12 cellular contexts compared by ENCODE assay signal in the genomic region with DNA sequence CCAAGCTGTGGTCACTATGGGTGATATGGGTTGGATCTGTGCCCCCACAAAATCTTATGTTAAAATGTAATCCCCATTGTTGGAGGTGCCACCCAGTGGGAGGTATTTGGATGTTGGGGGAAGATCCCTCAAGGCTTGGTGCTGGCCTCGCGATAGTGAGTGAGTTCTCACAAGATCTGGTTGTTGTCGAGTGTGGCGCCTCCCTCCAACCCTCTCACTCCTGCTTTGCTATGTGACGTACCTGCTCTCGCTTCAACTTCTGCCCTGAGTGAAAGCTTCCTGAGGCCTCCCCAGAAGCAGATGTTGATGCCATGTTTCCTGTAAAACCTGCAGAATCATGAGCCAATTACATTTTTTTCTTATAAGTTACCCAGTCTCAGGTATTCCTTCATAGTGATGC. TPM values are rescaled to one million over a fixed set of nuclear protein-coding genes. Genes with fewer than 3 reads are reported as not detected.
"Had no signal": no experiment of that assay in that cellular context is flagged by ENCODE, and none has a peak within 500 bp of the region (broad histone marks: within the 10 kb centered on the region; RNA-seq: fewer than 3 reads in every experiment).

No MANE protein-coding gene starts in this region.

- H3K4me1 ChIP-seq: HAP-1 had no signal

- H3K36me3 ChIP-seq: HAP-1 had no signal

- H3K4me3 ChIP-seq: GM23248, HAP-1 had no signal

- H3K4me1 Mint-ChIP-seq: IgD-negative memory B cell had no signal

- H2AFZ ChIP-seq: GM23248 had no signal

- H3K9me3 ChIP-seq: HAP-1 had no signal

- H3K9ac ChIP-seq: GM23248 had no signal

- H3K27ac Mint-ChIP-seq: HFFc6, IgD-negative memory B cell had no signal

- DNase-seq: GM23248, GOT3, H7, HFFc6, KG1 had no signal

- H3K4me3 Mint-ChIP-seq: HFFc6, IgD-negative memory B cell had no signal

- H3K36me3 Mint-ChIP-seq: IgD-negative memory B cell had no signal

- ATAC-seq: HCT116, HepG2 had no signal

- H3K9me3 Mint-ChIP-seq: HFFc6 had no signal

- H3K27ac ChIP-seq: GM23248, HL-60 had no signal

RNA-seq across cellular contexts. Expression of gene UGT3A2, which starts 35.5 kb away (rescaled TPM):
- total RNA-seq: GM23248, HepG2, HFFc6, HT1080 had no signal

RNA-seq across cellular contexts. Expression of gene UGT3A1, which starts 40.0 kb away (rescaled TPM):
- total RNA-seq: GM23248, H4, HepG2, HFFc6, HT1080 had no signal
